24 cellular contexts compared by ENCODE assay signal in the genomic region with DNA sequence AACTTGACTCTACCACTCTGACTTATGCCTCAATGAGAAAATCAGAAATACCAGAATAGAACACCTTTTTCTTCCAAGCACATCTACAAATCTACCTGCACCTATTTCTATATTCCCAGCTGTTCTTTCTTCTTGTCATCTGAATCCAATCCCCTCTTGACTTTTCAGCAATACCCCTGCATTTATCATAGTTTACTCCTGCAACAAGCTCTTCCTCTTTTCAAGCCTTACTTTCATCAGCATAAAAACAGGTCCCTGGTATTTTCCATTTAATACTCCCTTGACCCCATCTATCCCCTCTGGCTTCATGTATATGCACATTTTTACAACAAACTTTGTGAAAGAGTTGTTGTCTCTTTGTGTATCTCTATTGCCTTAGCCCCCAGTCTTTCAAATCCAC.
"Had no signal": no experiment of that assay in that cellular context is flagged by ENCODE, and none has a peak within 500 bp of the region (broad histone marks: within the 10 kb centered on the region; RNA-seq: fewer than 3 reads in every experiment).

No MANE protein-coding gene starts in this region.

- H3K27ac ChIP-seq: KMS-11, PC-9, Peyer's patch, SJSA1, SK-N-MC had no signal

- FAIRE-seq: HepG2 had no signal

- H3K9ac ChIP-seq: KMS-11 had no signal

- H3K9me3 ChIP-seq: Peyer's patch, SJSA1 had no signal

- H3K27me3 ChIP-seq: Peyer's patch, SJSA1 had no signal

- H2AFZ ChIP-seq: PC-9 had no signal

- DNase-seq: IMR-90; MM.1S; NCI-H1092; NCI-H1105 treated with DMSO at 0.1 percent for 48 hours; NCI-H1417 treated with DMSO at 0.1 percent for 48 hours; NCI-H146; NCI-H1694 treated with DMSO at 0.1 percent for 48 hours; NCI-H1930; NCI-H2081; NCI-H2107; NCI-H2227 treated with DMSO at 0.1 percent for 48 hours; NCI-H510A; NCI-H524 treated with DMSO at 0.1 percent for 48 hours; NCI-H69; NCI-H774; NK-92 treated with Interleukin-12 subunit alpha and Interleukin-12 subunit beta, amount 100 ng/mL, for 24 hours; PC-9; Peyer's patch; SIG-M5 had no signal

- H3K4me2 ChIP-seq: KMS-11, PC-9 had no signal

- ATAC-seq: HepG2, Right ventricle myocardium inferior had no signal

- H3K4me3 ChIP-seq: PC-9, Peyer's patch, SJSA1, SK-N-MC had no signal
